Comparison of ENCODE assay signal across 1 cellular context in the genomic region with DNA sequence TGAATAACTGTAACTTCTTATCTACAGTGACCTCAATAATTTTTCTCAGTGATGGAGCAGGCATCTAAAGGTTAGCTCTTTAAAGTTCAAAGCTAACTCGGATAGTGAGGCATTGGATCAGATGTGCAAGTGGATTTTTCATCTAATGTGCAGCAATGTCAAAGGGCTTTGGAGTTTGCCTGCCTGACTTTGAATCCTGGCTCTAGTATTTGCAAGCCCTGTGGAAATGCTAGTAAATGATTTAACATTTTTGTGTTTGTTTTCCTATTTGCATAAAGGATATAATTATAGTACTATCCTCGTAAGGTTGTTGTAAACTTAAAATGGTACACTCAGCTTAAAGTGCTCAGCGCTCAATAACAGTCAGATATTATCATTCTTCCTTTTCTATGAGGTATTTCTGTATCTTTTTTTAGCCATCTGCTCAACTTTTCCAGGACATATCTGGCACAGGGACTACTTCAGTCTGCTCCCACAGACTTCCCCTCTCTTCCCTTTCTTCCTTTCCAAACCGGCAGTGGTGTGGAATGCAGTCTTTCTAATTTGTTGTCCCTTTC.
TF ChIP-seq lines count a peak whose summit lies in the region.

No MANE protein-coding gene starts in this region.

TF ChIP-seq in HepG2, 621 proteins besides CTCF, POLR2A, EP300 and RAD21 (continued from another document):
- TF ChIP-seq SMYD3 (CRISPR knock-in tag; IDR thresholded peaks at IDR 0.05) (no peak), MBD4 (IDR thresholded peaks at IDR 0.05; ENCODE audit: borderline replicate concordance, low read length) (peak; percentile 72; the same call in 1 of the 2 replicates), MXI1 (IDR thresholded peaks at IDR 0.05; ENCODE audit: borderline replicate concordance, low read depth, low read length) (0 out of 3 replicates have a peak, but pooled peaks have one; percentile 25), ZNF235 (CRISPR knock-in tag; IDR thresholded peaks at IDR 0.05; ENCODE audit: borderline replicate concordance) (no peak), ONECUT2 (CRISPR knock-in tag; IDR thresholded peaks at IDR 0.05) (no peak), POLR2G (IDR thresholded peaks at IDR 0.05; ENCODE audit: low read depth, low read length) (peak; percentile 66), PPARG (CRISPR knock-in tag; conservative IDR thresholded peaks at IDR 0.05) (0 out of 2 replicates have a peak, but pooled peaks have one; percentile 45), NR2C2 (CRISPR knock-in tag; IDR thresholded peaks at IDR 0.05; ENCODE audit: borderline replicate concordance) (peak; percentile 61; the same call in 1 of the 2 replicates), RELA (CRISPR knock-in tag; IDR thresholded peaks at IDR 0.05) (no peak), ZNF746 (CRISPR knock-in tag; IDR thresholded peaks at IDR 0.05) (no peak), YY1 (IDR thresholded peaks at IDR 0.05; ENCODE audit: insufficient read depth, insufficient replicate concordance, low read depth, low read length) (no peak), FOXA1 (IDR thresholded peaks at IDR 0.05) (no peak), FOXA1 (CRISPR knock-in tag; IDR thresholded peaks at IDR 0.05) (peak; percentile 25; the same call in 1 of the 2 replicates), ISL2 (CRISPR knock-in tag; IDR thresholded peaks at IDR 0.05) (peak; percentile 83), ZFAT (CRISPR knock-in tag; conservative IDR thresholded peaks at IDR 0.05) (no peak)
- TF ChIP-seq, protein P1, sequence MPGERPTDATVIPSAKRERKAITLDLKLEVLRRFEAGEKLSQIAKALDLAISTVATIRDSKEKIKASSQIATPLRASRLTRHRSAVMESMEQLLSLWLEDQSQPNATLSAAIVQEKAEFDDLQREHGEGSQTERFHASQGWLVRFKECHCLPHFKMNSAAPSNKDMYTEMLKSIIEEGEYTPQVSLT (CRISPR knock-in tag; IDR thresholded peaks at IDR 0.05; ENCODE audit: borderline replicate concordance, low read depth) = no peak
- TF ChIP-seq, protein P2, sequence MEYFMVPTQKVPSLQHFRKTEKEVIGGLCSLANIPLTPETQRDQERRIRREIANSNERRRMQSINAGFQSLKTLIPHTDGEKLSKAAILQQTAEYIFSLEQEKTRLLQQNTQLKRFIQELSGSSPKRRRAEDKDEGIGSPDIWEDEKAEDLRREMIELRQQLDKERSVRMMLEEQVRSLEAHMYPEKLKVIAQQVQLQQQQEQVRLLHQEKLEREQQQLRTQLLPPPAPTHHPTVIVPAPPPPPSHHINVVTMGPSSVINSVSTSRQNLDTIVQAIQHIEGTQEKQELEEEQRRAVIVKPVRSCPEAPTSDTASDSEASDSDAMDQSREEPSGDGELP (IDR thresholded peaks at IDR 0.05; ENCODE audit: borderline replicate concordance, low read depth) = peak; percentile 53; the same call in 1 of the 2 replicates
- TF ChIP-seq, protein P3, sequence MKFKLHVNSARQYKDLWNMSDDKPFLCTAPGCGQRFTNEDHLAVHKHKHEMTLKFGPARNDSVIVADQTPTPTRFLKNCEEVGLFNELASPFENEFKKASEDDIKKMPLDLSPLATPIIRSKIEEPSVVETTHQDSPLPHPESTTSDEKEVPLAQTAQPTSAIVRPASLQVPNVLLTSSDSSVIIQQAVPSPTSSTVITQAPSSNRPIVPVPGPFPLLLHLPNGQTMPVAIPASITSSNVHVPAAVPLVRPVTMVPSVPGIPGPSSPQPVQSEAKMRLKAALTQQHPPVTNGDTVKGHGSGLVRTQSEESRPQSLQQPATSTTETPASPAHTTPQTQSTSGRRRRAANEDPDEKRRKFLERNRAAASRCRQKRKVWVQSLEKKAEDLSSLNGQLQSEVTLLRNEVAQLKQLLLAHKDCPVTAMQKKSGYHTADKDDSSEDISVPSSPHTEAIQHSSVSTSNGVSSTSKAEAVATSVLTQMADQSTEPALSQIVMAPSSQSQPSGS (CRISPR knock-in tag; IDR thresholded peaks at IDR 0.05) = peak; percentile 43; the same call in 1 of the 2 replicates
TF ChIP-seq in HepG2: peak in this region for 101.
